ENCODE assay signal across 22 cellular contexts in the genomic region with DNA sequence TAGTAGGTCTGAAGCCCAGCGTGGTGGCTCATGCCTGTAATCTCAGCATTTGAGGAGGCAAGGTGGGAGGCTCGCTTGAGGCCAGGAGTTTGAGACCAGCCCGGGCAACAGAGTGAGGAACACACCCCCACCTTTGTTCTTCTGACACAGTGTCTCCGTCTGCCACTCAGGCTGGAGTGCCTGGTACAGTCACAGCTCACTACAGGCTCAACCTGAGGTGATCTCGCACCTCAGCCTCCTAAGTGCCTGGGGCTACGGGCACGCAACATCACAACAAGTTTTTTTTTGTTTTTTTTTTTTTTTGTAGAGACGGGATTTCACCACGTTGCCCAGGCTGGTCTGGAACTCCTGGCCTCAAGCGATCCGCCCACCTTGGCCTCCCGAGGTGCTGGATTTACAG. TPM values are rescaled to one million over a fixed set of nuclear protein-coding genes. Genes with fewer than 3 reads are reported as not detected.
DNase-seq lines count a peak whose midpoint lies in the region; ATAC-seq, FAIRE-seq and TF ChIP-seq lines count a peak whose summit lies in the region.
"Had no signal": no experiment of that assay in that cellular context is flagged by ENCODE, and none has a peak within 500 bp of the region (broad histone marks: within the 10 kb centered on the region; RNA-seq: fewer than 3 reads in every experiment).

No MANE protein-coding gene starts in this region.

- 8% methylated on average over 10 of the region's 12 CpGs for WGBS in HepG2 (ENCODE audit: low lambda C conversion rate)
- 78% methylated on average over 5 of the region's 12 CpGs for WGBS in right lobe of liver (ENCODE audit: insufficient coverage, low coverage, low lambda C conversion rate, missing lambda C conversion rate)

- no peak for FAIRE-seq in HepG2 (lab: Jason Lieb, UNC)
- FAIRE-seq: RCC 7860 had no signal

- H3K27me3 ChIP-seq in HepG2 (ENCODE audit: control insufficient read depth in 1 of 2, insufficient read depth in 2 of 2, low read length in 2 of 2) (no peaks in the 10 kb centered on the region), right lobe of liver (no peaks in the 10 kb centered on the region), upper lobe of right lung (no peaks in the 10 kb centered on the region)
- H3K27me3 ChIP-seq: uterus had no signal

- TF ChIP-seq RAD21 in HepG2 (CRISPR knock-in tag; IDR thresholded peaks at IDR 0.05), result no peak

- BruUV-seq in HepG2 (replicated peaks; lab: Mats Ljungman, UMichigan), result no TSS peak

- peak overlapping the region; percentile 29 for H3K9ac ChIP-seq in HepG2 (ENCODE audit: insufficient read depth, low read depth, low read length)
- H3K9ac ChIP-seq: KMS-11 had no signal

- POLR2A ChIA-PET in HepG2 (lab: Yijun Ruan, JAX), result interaction anchor here (1.7 kb wide), 1 partner anchor 10 kb away, joined by 6 read pairs; no protein-coding TSS in a partner anchor

- no peaks in the 10 kb centered on the region for H4K20me1 ChIP-seq in HepG2 (ENCODE audit: insufficient read depth, low read length)

- TF ChIP-seq POLR2A in HepG2 (IDR thresholded peaks at IDR 0.05; ENCODE audit: insufficient read depth in 1 of 2, low read depth in 2 of 2, low read length in 2 of 2) (no peak), right lobe of liver (IDR thresholded peaks at IDR 0.05) (no peak)

- H3K4me3 ChIP-seq in HepG2 (replicated peaks in 1 of 3; ENCODE audit: insufficient read depth in 1 of 3, low read depth in 2 of 3, low read length in 3 of 3) (peak overlapping the region; percentile 21 to 60 (median 35); a peak in 5 of 6 replicates), right lobe of liver (no peak overlapping the region), upper lobe of right lung (no peak overlapping the region)
- H3K4me3 ChIP-seq: psoas muscle, skin epidermis, uterus had no signal

- ATAC-seq in HepG2 (peak; percentile 56), right lobe of liver (no peak), left colon (peak; percentile 32), upper lobe of right lung (peak; percentile 82), HG02763 (IDR thresholded peaks at IDR 0.05; ENCODE audit: unreplicated experiment) (no peak)
- ATAC-seq: psoas muscle; stimulated activated naive CD8-positive, alpha-beta T cell treated with anti-CD3 and anti-CD28 coated beads, Interleukin-15, amount 100 ng/mL, for 72 hours had no signal

- H3K4me1 ChIP-seq in HepG2 (ENCODE audit: insufficient read depth, low read length), result peaks cover 50% of the 10 kb centered on the region
- H3K4me1 ChIP-seq in right lobe of liver, result no peaks in the 10 kb centered on the region
- no peaks in the 10 kb centered on the region for H3K4me1 ChIP-seq in upper lobe of right lung
- H3K4me1 ChIP-seq: psoas muscle, uterus had no signal

- H3K79me2 ChIP-seq in HepG2 (ENCODE audit: insufficient read depth, low read length), result no peaks in the 10 kb centered on the region

- in situ Hi-C loops in HepG2 (cut with HindIII; ENCODE audit: extremely low pct_ligation_motif_present, low pct_unique_long_range_greater_than_20kb), result no loop called here

- DNase-seq in HepG2 (ENCODE audit: low spot score), result no peak
- no peak for DNase-seq in right lobe of liver
- DNase-seq in left colon, result no peak
- DNase-seq in upper lobe of right lung, result peak; percentile 68
- DNase-seq in T-helper 9 cell, result no peak
- DNase-seq: 8988T; activated CD4-positive, alpha-beta T cell treated with anti-CD3 and anti-CD28 coated beads, Interleukin-2, amount 50 U/mL, for 48 hours; activated naive CD4-positive, alpha-beta T cell treated with anti-CD3 and anti-CD28 coated beads for 36 hours; activated T-cell treated with anti-CD3 and anti-CD28 coated beads, Interleukin-2, amount 50 U/mL, for 24 hours; aorta; head of caudate nucleus; immature natural killer cell; NCI-H187 treated with DMSO at 0.1 percent for 48 hours; NCI-H446; psoas muscle; stimulated activated CD4-positive, alpha-beta T cell treated with anti-CD3 and anti-CD28 coated beads, Interleukin-2, amount 100 ng/mL, for 48 hours; stimulated activated naive CD8-positive, alpha-beta T cell treated with anti-CD3 and anti-CD28 coated beads, Interleukin-15, amount 100 ng/mL, for 72 hours; uterus had no signal

- H2AFZ ChIP-seq in HepG2 (ENCODE audit: low read length), result no peak overlapping the region

- H3K27ac ChIP-seq in HepG2 (ENCODE audit: extremely low read length, insufficient read depth, low read length) (no peak overlapping the region), right lobe of liver (no peak overlapping the region), upper lobe of right lung (peak overlapping the region; percentile 63)
- H3K27ac ChIP-seq: KMS-11, psoas muscle, uterus had no signal

- CTCF ChIA-PET in HepG2 (lab: Yijun Ruan, JAX; ENCODE audit: low intra/inter-chr PET ratio, low total read pairs), result no interaction called here

- no peaks in the 10 kb centered on the region for H3K9me3 ChIP-seq in HepG2 (ENCODE audit: low read length)
- no peaks in the 10 kb centered on the region for H3K9me3 ChIP-seq in right lobe of liver
- no peaks in the 10 kb centered on the region for H3K9me3 ChIP-seq in upper lobe of right lung
- H3K9me3 ChIP-seq: psoas muscle, uterus had no signal

- TF ChIP-seq EP300 in HepG2 (IDR thresholded peaks at IDR 0.05; ENCODE audit: low read depth in 2 of 2, low read length in 2 of 2), result no peak
- TF ChIP-seq EP300 in HepG2 (CRISPR knock-in tag; IDR thresholded peaks at IDR 0.05; ENCODE audit: borderline replicate concordance), result no peak

- intact Hi-C loops in HepG2 (cut with micrococcal nuclease; ENCODE audit: unreplicated experiment) (no loop called here), right lobe of liver (cut with DNase I) (no loop called here), left colon (cut with DNase I, micrococcal nuclease) (no loop called here), upper lobe of right lung (cut with DNase I) (no loop called here)

- H3K36me3 ChIP-seq in HepG2 (replicated peaks in 1 of 2; ENCODE audit: control insufficient read depth in 1 of 2, insufficient read depth in 2 of 2, low read length in 2 of 2) (no peaks in the 10 kb centered on the region), right lobe of liver (no peaks in the 10 kb centered on the region), upper lobe of right lung (no peaks in the 10 kb centered on the region)
- H3K36me3 ChIP-seq: uterus had no signal

- TF ChIP-seq CTCF in HepG2 (CRISPR knock-in tag; IDR thresholded peaks at IDR 0.05) (no peak), right lobe of liver (IDR thresholded peaks at IDR 0.05) (no peak), upper lobe of right lung (IDR thresholded peaks at IDR 0.05) (no peak)

- peak overlapping the region; percentile 96 for H3K4me2 ChIP-seq in HepG2 (ENCODE audit: low read depth, low read length)
- H3K4me2 ChIP-seq: KMS-11 had no signal

RNA-seq across cellular contexts. Expression of a gene that starts 6.7 kb away (rescaled TPM):
- 16.5 and 25.2 TPM in 2 replicates for total RNA-seq in HepG2 (2016; rRNA removed; fragmentation: Illumina TruSeq; extraction: Trizol)
- total RNA-seq in HepG2 (2016; cell fraction: cytosol; rRNA removed; fragmentation: Illumina TruSeq; extraction: Trizol; ENCODE audit: low read depth), result 11.6 and 12.3 TPM in 2 replicates
- 16.8 and 25.2 TPM in 2 replicates for total RNA-seq in HepG2 (2016; cell fraction: insoluble cytoplasmic fraction; rRNA removed; fragmentation: Illumina TruSeq; extraction: Trizol)
- total RNA-seq in HepG2 (2016; cell fraction: membrane; rRNA removed; fragmentation: Illumina TruSeq; extraction: Trizol), result 24.8 and 30.1 TPM in 2 replicates
- total RNA-seq in HepG2 (2016; cell fraction: nucleus; rRNA removed; fragmentation: Illumina TruSeq; extraction: Trizol), result 22.5 and 29.8 TPM in 2 replicates
- 46.6 and 53.8 TPM in 2 replicates for polyA plus RNA-seq in HepG2 (2011; rRNA removed)
- 55.4 and 57.8 TPM in 2 replicates for polyA plus RNA-seq in HepG2 (2011; cell fraction: cytosol; rRNA removed)
- polyA plus RNA-seq in HepG2 (2011; cell fraction: nucleus; rRNA removed), result 29.5 and 29.7 TPM in 2 replicates
- polyA plus RNA-seq in HepG2 (2012), result 28.7 and 29.6 TPM in 2 replicates
- polyA plus RNA-seq in HepG2 (2016; cell fraction: cytosol; fragmentation: Illumina TruSeq; extraction: Trizol; ENCODE audit: low read depth), result 16.6 and 21.9 TPM in 2 replicates
- polyA plus RNA-seq in HepG2 (2016; cell fraction: insoluble cytoplasmic fraction; fragmentation: Illumina TruSeq; extraction: Trizol; ENCODE audit: low read depth), result 21.1 and 27.9 TPM in 2 replicates
- polyA plus RNA-seq in HepG2 (2016; cell fraction: membrane; fragmentation: Illumina TruSeq; extraction: Trizol; ENCODE audit: low read depth), result 30.8 and 33.2 TPM in 2 replicates
- 48.5 and 49.8 TPM in 2 replicates for polyA plus RNA-seq in HepG2 (2016; cell fraction: nucleus; fragmentation: Illumina TruSeq; extraction: Trizol; ENCODE audit: insufficient read depth, low read depth)
- 112 and 176 TPM in 2 replicates for polyA minus RNA-seq in HepG2 (2011; rRNA and poly(A)+ RNA removed; ENCODE audit: low replicate concordance)
- polyA minus RNA-seq in HepG2 (2011; cell fraction: cytosol; rRNA and poly(A)+ RNA removed), result 36.8 and 39.7 TPM in 2 replicates
- polyA minus RNA-seq in HepG2 (2011; cell fraction: nucleus; rRNA and poly(A)+ RNA removed), result 18.0 and 23.5 TPM in 2 replicates
- 10 to 100 TPM in 1 of 6 experiments, 1 to 10 TPM in 3, under 1 TPM in 2; 0.59 to 11.5 (median 1.6) TPM for total RNA-seq in right lobe of liver
- total RNA-seq in left colon, result 10 to 100 TPM; 11.3 to 15.1 TPM
- 11.9 TPM for total RNA-seq in upper lobe of right lung

RNA-seq across cellular contexts. Expression of a gene that starts 11.1 kb away (rescaled TPM):
- total RNA-seq in HepG2 (2016; rRNA removed; fragmentation: Illumina TruSeq; extraction: Trizol), result 17.3 and 21.8 TPM in 2 replicates
- 8.1 and 10.4 TPM in 2 replicates for total RNA-seq in HepG2 (2016; cell fraction: cytosol; rRNA removed; fragmentation: Illumina TruSeq; extraction: Trizol; ENCODE audit: low read depth)
- total RNA-seq in HepG2 (2016; cell fraction: insoluble cytoplasmic fraction; rRNA removed; fragmentation: Illumina TruSeq; extraction: Trizol), result 17.9 and 18.2 TPM in 2 replicates
- 6.2 and 7.3 TPM in 2 replicates for total RNA-seq in HepG2 (2016; cell fraction: membrane; rRNA removed; fragmentation: Illumina TruSeq; extraction: Trizol)
- total RNA-seq in HepG2 (2016; cell fraction: nucleus; rRNA removed; fragmentation: Illumina TruSeq; extraction: Trizol), result 13.4 and 15.3 TPM in 2 replicates
- 12.5 and 13.3 TPM in 2 replicates for polyA plus RNA-seq in HepG2 (2011; rRNA removed)
- 7.6 and 8.0 TPM in 2 replicates for polyA plus RNA-seq in HepG2 (2011; cell fraction: cytosol; rRNA removed)
- polyA plus RNA-seq in HepG2 (2011; cell fraction: nucleus; rRNA removed), result 10.5 and 11.7 TPM in 2 replicates
- polyA plus RNA-seq in HepG2 (2012), result 11.0 and 12.6 TPM in 2 replicates
- 1.3 and 1.4 TPM in 2 replicates for polyA plus RNA-seq in HepG2 (2016; cell fraction: cytosol; fragmentation: Illumina TruSeq; extraction: Trizol; ENCODE audit: low read depth)
- 12.9 and 17.6 TPM in 2 replicates for polyA plus RNA-seq in HepG2 (2016; cell fraction: insoluble cytoplasmic fraction; fragmentation: Illumina TruSeq; extraction: Trizol; ENCODE audit: low read depth)
- 3.0 and 3.4 TPM in 2 replicates for polyA plus RNA-seq in HepG2 (2016; cell fraction: membrane; fragmentation: Illumina TruSeq; extraction: Trizol; ENCODE audit: low read depth)
- polyA plus RNA-seq in HepG2 (2016; cell fraction: nucleus; fragmentation: Illumina TruSeq; extraction: Trizol; ENCODE audit: insufficient read depth, low read depth), result 18.7 and 20.8 TPM in 2 replicates
- polyA minus RNA-seq in HepG2 (2011; rRNA and poly(A)+ RNA removed; ENCODE audit: low replicate concordance), result 109 and 127 TPM in 2 replicates
- 24.4 and 27.0 TPM in 2 replicates for polyA minus RNA-seq in HepG2 (2011; cell fraction: cytosol; rRNA and poly(A)+ RNA removed)
- polyA minus RNA-seq in HepG2 (2011; cell fraction: nucleus; rRNA and poly(A)+ RNA removed), result 35.8 and 54.7 TPM in 2 replicates
- 10 to 100 TPM; 17.9 to 35.1 (median 28.2) TPM for total RNA-seq in right lobe of liver
- 10 to 100 TPM; 75.0 to 87.3 TPM for total RNA-seq in left colon
- total RNA-seq in upper lobe of right lung, result 79.5 TPM

RNA-seq across cellular contexts. Expression of a gene that starts 26.3 kb away (rescaled TPM):
- total RNA-seq in HepG2 (2016; rRNA removed; fragmentation: Illumina TruSeq; extraction: Trizol), result 22.7 and 28.2 TPM in 2 replicates
- total RNA-seq in HepG2 (2016; cell fraction: cytosol; rRNA removed; fragmentation: Illumina TruSeq; extraction: Trizol; ENCODE audit: low read depth), result 1.6 and 2.8 TPM in 2 replicates
- total RNA-seq in HepG2 (2016; cell fraction: insoluble cytoplasmic fraction; rRNA removed; fragmentation: Illumina TruSeq; extraction: Trizol), result 23.2 and 25.6 TPM in 2 replicates
- 7.3 and 7.8 TPM in 2 replicates for total RNA-seq in HepG2 (2016; cell fraction: membrane; rRNA removed; fragmentation: Illumina TruSeq; extraction: Trizol)
- 14.5 and 15.4 TPM in 2 replicates for total RNA-seq in HepG2 (2016; cell fraction: nucleus; rRNA removed; fragmentation: Illumina TruSeq; extraction: Trizol)
- polyA plus RNA-seq in HepG2 (2011; rRNA removed), result 10.8 and 13.6 TPM in 2 replicates
- 5.1 and 7.0 TPM in 2 replicates for polyA plus RNA-seq in HepG2 (2011; cell fraction: cytosol; rRNA removed)
- 15.7 and 16.5 TPM in 2 replicates for polyA plus RNA-seq in HepG2 (2011; cell fraction: nucleus; rRNA removed)
- 10.4 and 10.6 TPM in 2 replicates for polyA plus RNA-seq in HepG2 (2012)
- 0.83 and 1.1 TPM in 2 replicates for polyA plus RNA-seq in HepG2 (2016; cell fraction: cytosol; fragmentation: Illumina TruSeq; extraction: Trizol; ENCODE audit: low read depth)
- 18.5 and 22.6 TPM in 2 replicates for polyA plus RNA-seq in HepG2 (2016; cell fraction: insoluble cytoplasmic fraction; fragmentation: Illumina TruSeq; extraction: Trizol; ENCODE audit: low read depth)
- 2.1 and 3.2 TPM in 2 replicates for polyA plus RNA-seq in HepG2 (2016; cell fraction: membrane; fragmentation: Illumina TruSeq; extraction: Trizol; ENCODE audit: low read depth)
- 17.5 and 17.6 TPM in 2 replicates for polyA plus RNA-seq in HepG2 (2016; cell fraction: nucleus; fragmentation: Illumina TruSeq; extraction: Trizol; ENCODE audit: insufficient read depth, low read depth)
- polyA minus RNA-seq in HepG2 (2011; rRNA and poly(A)+ RNA removed; ENCODE audit: low replicate concordance), result 30.3 and 134 TPM in 2 replicates
- 6.5 and 6.9 TPM in 2 replicates for polyA minus RNA-seq in HepG2 (2011; cell fraction: cytosol; rRNA and poly(A)+ RNA removed)
- polyA minus RNA-seq in HepG2 (2011; cell fraction: nucleus; rRNA and poly(A)+ RNA removed), result 9.9 and 11.6 TPM in 2 replicates
- total RNA-seq in right lobe of liver, result 10 to 100 TPM in 1 of 6 experiments, 1 to 10 TPM in 5; 7.1 to 10.1 (median 8.0) TPM
- total RNA-seq in left colon, result 10 to 100 TPM; 12.4 to 15.2 TPM
- 23.0 TPM for total RNA-seq in upper lobe of right lung

RNA-seq across cellular contexts. Expression of a gene that starts 56.3 kb away (rescaled TPM):
- total RNA-seq in HepG2 (2016; rRNA removed; fragmentation: Illumina TruSeq; extraction: Trizol) (87.8 and 112 TPM in 2 replicates), right lobe of liver (10 to 100 TPM; 34.6 to 66.4 (median 39.9) TPM), left colon (10 to 100 TPM; 80.8 to 99.0 TPM), upper lobe of right lung (55.5 TPM)
- 9.8 and 11.3 TPM in 2 replicates for total RNA-seq in HepG2 (2016; cell fraction: cytosol; rRNA removed; fragmentation: Illumina TruSeq; extraction: Trizol; ENCODE audit: low read depth)
- total RNA-seq in HepG2 (2016; cell fraction: insoluble cytoplasmic fraction; rRNA removed; fragmentation: Illumina TruSeq; extraction: Trizol), result 79.1 and 124 TPM in 2 replicates
- total RNA-seq in HepG2 (2016; cell fraction: membrane; rRNA removed; fragmentation: Illumina TruSeq; extraction: Trizol), result 22.5 and 25.3 TPM in 2 replicates
- 44.3 and 54.7 TPM in 2 replicates for total RNA-seq in HepG2 (2016; cell fraction: nucleus; rRNA removed; fragmentation: Illumina TruSeq; extraction: Trizol)
- polyA plus RNA-seq in HepG2 (2011; rRNA removed), result 42.0 and 53.7 TPM in 2 replicates
- polyA plus RNA-seq in HepG2 (2011; cell fraction: cytosol; rRNA removed), result 29.7 and 47.5 TPM in 2 replicates
- polyA plus RNA-seq in HepG2 (2011; cell fraction: nucleus; rRNA removed), result 30.6 and 44.9 TPM in 2 replicates
- polyA plus RNA-seq in HepG2 (2012), result 56.4 and 101 TPM in 2 replicates
- 6.7 and 7.7 TPM in 2 replicates for polyA plus RNA-seq in HepG2 (2016; cell fraction: cytosol; fragmentation: Illumina TruSeq; extraction: Trizol; ENCODE audit: low read depth)
- 153 and 154 TPM in 2 replicates for polyA plus RNA-seq in HepG2 (2016; cell fraction: insoluble cytoplasmic fraction; fragmentation: Illumina TruSeq; extraction: Trizol; ENCODE audit: low read depth)
- polyA plus RNA-seq in HepG2 (2016; cell fraction: membrane; fragmentation: Illumina TruSeq; extraction: Trizol; ENCODE audit: low read depth), result 13.2 and 14.9 TPM in 2 replicates
- polyA plus RNA-seq in HepG2 (2016; cell fraction: nucleus; fragmentation: Illumina TruSeq; extraction: Trizol; ENCODE audit: insufficient read depth, low read depth), result 86.8 and 90.1 TPM in 2 replicates
- polyA minus RNA-seq in HepG2 (2011; rRNA and poly(A)+ RNA removed; ENCODE audit: low replicate concordance), result 13.1 and 20.3 TPM in 2 replicates
- 14.1 and 21.6 TPM in 2 replicates for polyA minus RNA-seq in HepG2 (2011; cell fraction: cytosol; rRNA and poly(A)+ RNA removed)
- 37.0 and 38.0 TPM in 2 replicates for polyA minus RNA-seq in HepG2 (2011; cell fraction: nucleus; rRNA and poly(A)+ RNA removed)

RNA-seq across cellular contexts. Expression of a gene that starts 56.4 kb away (rescaled TPM):
- total RNA-seq in HepG2 (2016; rRNA removed; fragmentation: Illumina TruSeq; extraction: Trizol) (25.5 and 30.3 TPM in 2 replicates), right lobe of liver (10 to 100 TPM in 5 of 6 experiments, 1 to 10 TPM in 1; 10.0 to 18.1 (median 13.4) TPM), left colon (10 to 100 TPM; 11.4 to 13.3 TPM), upper lobe of right lung (12.1 TPM)
- 4.8 and 5.8 TPM in 2 replicates for total RNA-seq in HepG2 (2016; cell fraction: cytosol; rRNA removed; fragmentation: Illumina TruSeq; extraction: Trizol; ENCODE audit: low read depth)
- 26.8 and 31.7 TPM in 2 replicates for total RNA-seq in HepG2 (2016; cell fraction: insoluble cytoplasmic fraction; rRNA removed; fragmentation: Illumina TruSeq; extraction: Trizol)
- 8.4 and 8.7 TPM in 2 replicates for total RNA-seq in HepG2 (2016; cell fraction: membrane; rRNA removed; fragmentation: Illumina TruSeq; extraction: Trizol)
- 17.8 and 20.7 TPM in 2 replicates for total RNA-seq in HepG2 (2016; cell fraction: nucleus; rRNA removed; fragmentation: Illumina TruSeq; extraction: Trizol)
- 12.3 and 12.4 TPM in 2 replicates for polyA plus RNA-seq in HepG2 (2011; rRNA removed)
- polyA plus RNA-seq in HepG2 (2011; cell fraction: cytosol; rRNA removed), result 16.1 and 17.4 TPM in 2 replicates
- polyA plus RNA-seq in HepG2 (2011; cell fraction: nucleus; rRNA removed), result 9.4 and 10.2 TPM in 2 replicates
- 12.8 and 14.9 TPM in 2 replicates for polyA plus RNA-seq in HepG2 (2012)
- polyA plus RNA-seq in HepG2 (2016; cell fraction: cytosol; fragmentation: Illumina TruSeq; extraction: Trizol; ENCODE audit: low read depth), result 3.0 and 3.1 TPM in 2 replicates
- 25.8 and 28.8 TPM in 2 replicates for polyA plus RNA-seq in HepG2 (2016; cell fraction: insoluble cytoplasmic fraction; fragmentation: Illumina TruSeq; extraction: Trizol; ENCODE audit: low read depth)
- polyA plus RNA-seq in HepG2 (2016; cell fraction: membrane; fragmentation: Illumina TruSeq; extraction: Trizol; ENCODE audit: low read depth), result 4.6 and 4.9 TPM in 2 replicates
- 13.4 and 15.4 TPM in 2 replicates for polyA plus RNA-seq in HepG2 (2016; cell fraction: nucleus; fragmentation: Illumina TruSeq; extraction: Trizol; ENCODE audit: insufficient read depth, low read depth)
- polyA minus RNA-seq in HepG2 (2011; rRNA and poly(A)+ RNA removed; ENCODE audit: low replicate concordance), result 12.6 and 16.7 TPM in 2 replicates
- polyA minus RNA-seq in HepG2 (2011; cell fraction: cytosol; rRNA and poly(A)+ RNA removed), result 6.9 and 10.1 TPM in 2 replicates
- 28.8 and 34.7 TPM in 2 replicates for polyA minus RNA-seq in HepG2 (2011; cell fraction: nucleus; rRNA and poly(A)+ RNA removed)

Comparison
In these comparisons a context has a peak if more than half of its experiments do, and no peak if none do; other contexts are left out.
1. ATAC-seq: peak in HepG2 (single experiment), left colon (single experiment) and upper lobe of right lung (single experiment); none in right lobe of liver (0 of 4) and HG02763 (single experiment).
2. H3K4me3 ChIP-seq: peak in HepG2 (3 of 3); none in right lobe of liver (0 of 3) and upper lobe of right lung (single experiment).